8 cellular contexts compared by ENCODE assay signal in genomic region chr10:62437696-62438095, GRCh38.
DNase-seq lines count a peak whose midpoint lies in the region; ATAC-seq, FAIRE-seq and TF ChIP-seq lines count a peak whose summit lies in the region.

No MANE protein-coding gene starts in this region.

- DNase-seq in stimulated activated naive CD4-positive, alpha-beta T cell (lab: John Stamatoyannopoulos, UW), result peak in 4 of 6 experiments; percentile 0 to 74 (median 56)
- no peak for DNase-seq in stimulated activated naive CD4-positive, alpha-beta T cell treated with Interleukin-2 at 50 U/mL for 16 hours (lab: John Stamatoyannopoulos, UW)
- DNase-seq in NOMO-1 treated with dmso at 0.1 percent for 144 hours (lab: John Stamatoyannopoulos, UW; ENCODE audit: unreplicated experiment) (peak; percentile 17), cerebellar cortex (ENCODE audit: low spot score) (peak; percentile 70), urothelium cell line (ENCODE audit: low spot score) (peak; percentile 53)
- DNase-seq in activated CD4-positive, alpha-beta T cell treated with anti-CD3 and anti-CD28 coated beads, Interleukin-2, amount 50 U/mL, for 48 hours, result no peak

- peak; percentile 73 for TF ChIP-seq CTCF in liver (IDR thresholded peaks at IDR 0.05; ENCODE audit: low read depth, low read length, missing input control)

- peak; percentile 88 for TF ChIP-seq RAD21 in liver (IDR thresholded peaks at IDR 0.05)

- no peaks in the 10 kb centered on the region for H3K36me3 ChIP-seq in liver (ENCODE audit: control insufficient read depth in 4 of 4, insufficient read depth in 3 of 4, low read depth in 1 of 4, low read length in 3 of 4)

- H3K27ac ChIP-seq in liver (ENCODE audit: low read depth in 1 of 2, low read length in 2 of 2), result no peak overlapping the region

- H3K9ac ChIP-seq in liver (ENCODE audit: low read depth in 1 of 2, low read length in 2 of 2), result no peak overlapping the region

- peak; percentile 46 for ATAC-seq in HG03045 (IDR thresholded peaks at IDR 0.05; ENCODE audit: unreplicated experiment)

- 11% methylated on average over 3 of the region's 3 CpGs for WGBS in liver

- H3K4me3 ChIP-seq in liver (ENCODE audit: low read depth in 1 of 3, low read length in 3 of 3), result no peak overlapping the region

- H3K27me3 ChIP-seq in liver (ENCODE audit: control insufficient read depth in 4 of 4, insufficient read depth in 4 of 4, low read length in 3 of 4), result no peaks in the 10 kb centered on the region

- no peak for FAIRE-seq in urothelium cell line (lab: Jason Lieb, UNC)

- no peaks in the 10 kb centered on the region for H3K9me3 ChIP-seq in liver (ENCODE audit: control insufficient read depth in 4 of 4, low read length in 3 of 4)

- no peaks in the 10 kb centered on the region for H3K4me1 ChIP-seq in liver (ENCODE audit: control insufficient read depth in 4 of 4, insufficient read depth in 4 of 4, low read length in 3 of 4)

TF ChIP-seq in liver, 16 proteins besides CTCF, POLR2A, EP300 and RAD21:
- TF ChIP-seq FOXA1 (IDR thresholded peaks at IDR 0.05) (no peak), TAF1 (conservative IDR thresholded peaks at IDR 0.05) (no peak), SP1 (IDR thresholded peaks at IDR 0.05) (no peak), RXRA (IDR thresholded peaks at IDR 0.05) (no peak), HNF4G (IDR thresholded peaks at IDR 0.05) (no peak), HNF4A (conservative IDR thresholded peaks at IDR 0.05) (no peak), GABPA (IDR thresholded peaks at IDR 0.05 in 1 of 2, conservative IDR thresholded peaks at IDR 0.05 in 1 of 2) (no peak), FOXA2 (IDR thresholded peaks at IDR 0.05) (no peak)

Comparison
In these comparisons a context has a peak if more than half of its experiments do, and no peak if none do; other contexts are left out.
1. DNase-seq: peak in stimulated activated naive CD4-positive, alpha-beta T cell (4 of 6), NOMO-1 treated with dmso at 0.1 percent for 144 hours (single experiment), cerebellar cortex (single experiment) and urothelium cell line (single experiment); none in stimulated activated naive CD4-positive, alpha-beta T cell treated with Interleukin-2 at 50 U/mL for 16 hours (single experiment) and activated CD4-positive, alpha-beta T cell treated with anti-CD3 and anti-CD28 coated beads, Interleukin-2, amount 50 U/mL, for 48 hours (0 of 2).